Comparison of ENCODE assay signal across 13 cellular contexts in genomic region chr3:177647876-177648275, GRCh38.
A peak's percentile ranks its signal among the peaks of the same experiment; 100 is the strongest.
DNase-seq lines count a peak whose midpoint lies in the region; ATAC-seq and TF ChIP-seq lines count a peak whose summit lies in the region.
"Had no signal": no experiment of that assay in that cellular context is flagged by ENCODE, and none has a peak within 500 bp of the region (broad histone marks: within the 10 kb centered on the region; RNA-seq: fewer than 3 reads in every experiment).

No MANE protein-coding gene starts in this region.

- peaks cover 44% of the 10 kb centered on the region for H3K4me1 Mint-ChIP-seq in activated CD8-positive, alpha-beta memory T cell treated with anti-CD3 and anti-CD28 coated beads, Interleukin-2, amount 10 ng/mL, durations not matched to agents 7 days and 5 days
- H3K4me1 Mint-ChIP-seq in activated naive CD8-positive, alpha-beta T cell (ENCODE audit: low read depth): peaks cover 55% of the 10 kb centered on the region

- DNase-seq in activated CD8-positive, alpha-beta memory T cell treated with anti-CD3 and anti-CD28 coated beads, Interleukin-2, amount 10 ng/mL, durations not matched to agents 7 days and 5 days: peak; percentile 52
- DNase-seq in activated CD8-positive, alpha-beta memory T cell treated with anti-CD3 and anti-CD28 coated beads for 24 hours: no peak
- DNase-seq in NCI-H2107 (lab: John Stamatoyannopoulos, UW) (peak; percentile 56), spleen (no peak), COLO668 (lab: John Stamatoyannopoulos, UW; ENCODE audit: unreplicated experiment) (no peak), osteoblast (ENCODE audit: insufficient read length, low spot score, missing footprints) (no peak)
- DNase-seq: DMS153, foreskin melanocyte, NCI-H446, PC-9 had no signal

- H3K4me3 Mint-ChIP-seq in activated CD8-positive, alpha-beta memory T cell treated with anti-CD3 and anti-CD28 coated beads, Interleukin-2, amount 10 ng/mL, durations not matched to agents 7 days and 5 days: peak overlapping the region; percentile 30
- peak overlapping the region; percentile 44 for H3K4me3 Mint-ChIP-seq in activated naive CD8-positive, alpha-beta T cell

- H3K36me3 Mint-ChIP-seq in activated CD8-positive, alpha-beta memory T cell treated with anti-CD3 and anti-CD28 coated beads, Interleukin-2, amount 10 ng/mL, durations not matched to agents 7 days and 5 days: no peaks in the 10 kb centered on the region
- H3K36me3 Mint-ChIP-seq in activated naive CD8-positive, alpha-beta T cell: no peaks in the 10 kb centered on the region

- peak; percentile 55 for ATAC-seq in activated CD8-positive, alpha-beta memory T cell treated with anti-CD3 and anti-CD28 coated beads, Interleukin-2, amount 10 ng/mL, durations not matched to agents 7 days and 5 days
- ATAC-seq in HG02973 (IDR thresholded peaks at IDR 0.05; ENCODE audit: unreplicated experiment): no peak
- ATAC-seq: SK-N-SH treated with all-trans-retinoic acid at 6 μM for 48 hours had no signal

- WGBS in spleen, 5 donors: 21 to 52% (median 35%) methylated on average over 4 of the region's 4 CpGs

- intact Hi-C loops in spleen (cut with DNase I; ENCODE audit: low total_unique reads): no loop called here

- H3K4me1 ChIP-seq in spleen (peaks cover 5 to 40% (median 18%) of the 10 kb centered on the region in 6 donors), osteoblast (ENCODE audit: insufficient read depth, low read length) (no peaks in the 10 kb centered on the region)

- H3K79me2 ChIP-seq in osteoblast (ENCODE audit: insufficient read depth, low read length): no peaks in the 10 kb centered on the region

- no peak overlapping the region for H3K4me2 ChIP-seq in osteoblast (ENCODE audit: insufficient read depth, low read length)

- peak overlapping the region; percentile 67 for H3K27ac Mint-ChIP-seq in activated CD8-positive, alpha-beta memory T cell treated with anti-CD3 and anti-CD28 coated beads, Interleukin-2, amount 10 ng/mL, durations not matched to agents 7 days and 5 days
- peak overlapping the region; percentile 54 for H3K27ac Mint-ChIP-seq in activated naive CD8-positive, alpha-beta T cell

- H3K4me3 ChIP-seq in spleen: no peak overlapping the region
- no peak overlapping the region for H3K4me3 ChIP-seq in osteoblast (ENCODE audit: insufficient read depth, low read length)
- H3K4me3 ChIP-seq: PC-9 had no signal

- H3K27ac ChIP-seq in spleen (peak overlapping the region in 6 of 8 donors; percentile 1 to 61 (median 26)), osteoblast (ENCODE audit: low read depth, low read length) (no peak overlapping the region)
- H3K27ac ChIP-seq: PC-9 had no signal

- TF ChIP-seq POLR2A in spleen (IDR thresholded peaks at IDR 0.05): no peak

- no peaks in the 10 kb centered on the region for H4K20me1 ChIP-seq in osteoblast (ENCODE audit: insufficient read depth, low read length)

- TF ChIP-seq CTCF in spleen (IDR thresholded peaks at IDR 0.05 in 8 of 11, conservative IDR thresholded peaks at IDR 0.05 in 3 of 11) (no peak), osteoblast (IDR thresholded peaks at IDR 0.05; ENCODE audit: extremely low read depth, low read depth, low read length) (no peak)

- no peak overlapping the region for H2AFZ ChIP-seq in osteoblast (ENCODE audit: low read length)
- H2AFZ ChIP-seq: PC-9 had no signal

- CTCF ChIA-PET in activated CD8-positive, alpha-beta memory T cell treated with anti-CD3 and anti-CD28 coated beads, Interleukin-2, amount 10 ng/mL, durations not matched to agents 7 days and 5 days (lab: Charles Lee): interaction anchor here (1.0 to 1.1 kb wide), 2 partner anchors 52 to 449 kb away, joined by 3 read pairs; no protein-coding TSS in a partner anchor

- no peaks in the 10 kb centered on the region for H3K9me3 Mint-ChIP-seq in activated CD8-positive, alpha-beta memory T cell treated with anti-CD3 and anti-CD28 coated beads, Interleukin-2, amount 10 ng/mL, durations not matched to agents 7 days and 5 days (ENCODE audit: low read depth)
- no peaks in the 10 kb centered on the region for H3K9me3 Mint-ChIP-seq in activated naive CD8-positive, alpha-beta T cell (ENCODE audit: low read depth)

- no peaks in the 10 kb centered on the region for H3K27me3 Mint-ChIP-seq in activated CD8-positive, alpha-beta memory T cell treated with anti-CD3 and anti-CD28 coated beads, Interleukin-2, amount 10 ng/mL, durations not matched to agents 7 days and 5 days
- no peaks in the 10 kb centered on the region for H3K27me3 Mint-ChIP-seq in activated naive CD8-positive, alpha-beta T cell

- no peaks in the 10 kb centered on the region for H3K27me3 ChIP-seq in spleen (replicated peaks in 1 of 7)
- H3K27me3 ChIP-seq in osteoblast (ENCODE audit: insufficient read depth, low read length): no peaks in the 10 kb centered on the region

- H3K36me3 ChIP-seq in spleen (no peaks in the 10 kb centered on the region), osteoblast (ENCODE audit: insufficient read depth, low read length) (no peaks in the 10 kb centered on the region)

- no peaks in the 10 kb centered on the region for H3K9me3 ChIP-seq in spleen
- H3K9me3 ChIP-seq in osteoblast (ENCODE audit: low read depth, low read length): no peaks in the 10 kb centered on the region

Comparison
In these comparisons a context has a peak if more than half of its experiments do, and no peak if none do; other contexts are left out.
1. DNase-seq: peak in activated CD8-positive, alpha-beta memory T cell treated with anti-CD3 and anti-CD28 coated beads, Interleukin-2, amount 10 ng/mL, durations not matched to agents 7 days and 5 days (single experiment) and NCI-H2107 (single experiment); none in activated CD8-positive, alpha-beta memory T cell treated with anti-CD3 and anti-CD28 coated beads for 24 hours (single experiment), spleen (single experiment), COLO668 (single experiment) and osteoblast (single experiment).